23 cellular contexts compared by ENCODE assay signal in the genomic region with DNA sequence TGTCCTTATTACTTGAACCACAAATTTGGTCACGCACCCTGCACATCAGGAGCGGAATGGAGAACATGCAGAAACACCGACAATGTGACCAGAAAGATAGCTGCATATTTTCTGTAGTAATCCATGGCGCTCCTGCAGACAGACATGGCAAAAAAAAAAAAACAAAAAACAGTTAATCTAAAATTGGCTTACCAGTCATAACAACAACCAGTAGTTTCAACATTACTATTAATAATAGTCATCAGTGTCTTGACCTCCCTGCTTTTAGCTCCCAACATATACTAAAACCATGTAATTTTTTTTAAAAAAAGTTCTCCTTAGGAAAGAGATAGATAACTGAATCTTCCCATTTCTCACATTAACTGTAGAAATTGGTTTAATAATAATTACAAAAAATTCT. TPM values are rescaled to one million over a fixed set of nuclear protein-coding genes. Genes with fewer than 3 reads are reported as not detected.
DNase-seq lines count a peak whose midpoint lies in the region; ATAC-seq and TF ChIP-seq lines count a peak whose summit lies in the region.
"Had no signal": no experiment of that assay in that cellular context is flagged by ENCODE, and none has a peak within 500 bp of the region (broad histone marks: within the 10 kb centered on the region; RNA-seq: fewer than 3 reads in every experiment).

No MANE protein-coding gene starts in this region.

- no peaks in the 10 kb centered on the region for H3K27me3 ChIP-seq in CD8-positive, alpha-beta T cell (ENCODE audit: insufficient read depth, low read length)
- H3K27me3 ChIP-seq: Peyer's patch had no signal

- H3K4me3 ChIP-seq in CD8-positive, alpha-beta T cell (ENCODE audit: low read depth, low read length), result no peak overlapping the region
- H3K4me3 ChIP-seq in mucosa of descending colon, result no peak overlapping the region
- H3K4me3 ChIP-seq: A549, GM23248, Peyer's patch had no signal

- H3K36me3 Mint-ChIP-seq in CD8-positive, alpha-beta T cell, result no peaks in the 10 kb centered on the region

- DNase-seq in CD8-positive, alpha-beta T cell, result no peak
- DNase-seq in mucosa of descending colon (no peak), SKM-1 (lab: John Stamatoyannopoulos, UW; ENCODE audit: unreplicated experiment) (no peak)
- DNase-seq in activated naive CD4-positive, alpha-beta T cell treated with anti-CD3 and anti-CD28 coated beads, Interleukin-2, amount 50 U/mL, for 16 hours, result no peak
- DNase-seq: C1 segment of cervical spinal cord, GM23248, HCEC 1CT, NCI-H1048, NCI-H146, NCI-H2081, NCI-H82, Peyer's patch, Right ventricle myocardium superior, SK-N-SH, T-helper 1 cell, T1000 had no signal

- H3K4me1 Mint-ChIP-seq in CD8-positive, alpha-beta T cell (ENCODE audit: low read depth), result no peaks in the 10 kb centered on the region

- no peaks in the 10 kb centered on the region for H3K9me3 Mint-ChIP-seq in CD8-positive, alpha-beta T cell

- CTCF ChIA-PET in CD8-positive, alpha-beta T cell (lab: Charles Lee), result interaction anchor here (1.1 kb wide), 1 partner anchor 9 kb away, joined by 6 read pairs; no protein-coding TSS in a partner anchor

- peak; percentile 66 for ATAC-seq in GM18517 (IDR thresholded peaks at IDR 0.05; ENCODE audit: unreplicated experiment)
- ATAC-seq in GM21360 (IDR thresholded peaks at IDR 0.05; ENCODE audit: unreplicated experiment), result peak; percentile 74
- peak; percentile 82 for ATAC-seq in HG02885 (IDR thresholded peaks at IDR 0.05; ENCODE audit: poor library complexity, unreplicated experiment)
- ATAC-seq in HG03565 (IDR thresholded peaks at IDR 0.05; ENCODE audit: unreplicated experiment), result peak; percentile 71
- no peak for ATAC-seq in CD8-positive, alpha-beta T cell
- ATAC-seq in mucosa of descending colon, result no peak
- ATAC-seq: A549 had no signal

- H3K36me3 ChIP-seq in CD8-positive, alpha-beta T cell (ENCODE audit: insufficient read depth, low read length), result no peaks in the 10 kb centered on the region
- H3K36me3 ChIP-seq in mucosa of descending colon (ENCODE audit: low read depth), result no peaks in the 10 kb centered on the region
- H3K36me3 ChIP-seq: Peyer's patch had no signal

- no peak overlapping the region for H3K27ac Mint-ChIP-seq in CD8-positive, alpha-beta T cell

- no peak for TF ChIP-seq CTCF in CD8-positive, alpha-beta T cell (IDR thresholded peaks at IDR 0.05)
- TF ChIP-seq CTCF in mucosa of descending colon (IDR thresholded peaks at IDR 0.05), result no peak

- no peak overlapping the region for H3K27ac ChIP-seq in CD8-positive, alpha-beta T cell (ENCODE audit: low read depth, low read length)
- H3K27ac ChIP-seq: A549, GM23248, Peyer's patch had no signal

- intact Hi-C loops in CD8-positive, alpha-beta T cell (cut with DNase I, micrococcal nuclease), result no loop called here
- intact Hi-C loops in mucosa of descending colon (cut with DNase I, micrococcal nuclease), result no loop called here

- H3K4me3 Mint-ChIP-seq in CD8-positive, alpha-beta T cell, result no peak overlapping the region

- POLR2A ChIA-PET in CD8-positive, alpha-beta T cell (lab: Charles Lee), result no interaction called here

- H3K9me3 ChIP-seq in CD8-positive, alpha-beta T cell (ENCODE audit: low read length), result no peaks in the 10 kb centered on the region
- no peaks in the 10 kb centered on the region for H3K9me3 ChIP-seq in mucosa of descending colon
- H3K9me3 ChIP-seq: A549, Peyer's patch, SK-N-SH had no signal

- H3K27me3 Mint-ChIP-seq in CD8-positive, alpha-beta T cell (ENCODE audit: low read depth), result peaks cover 7% of the 10 kb centered on the region

- no peaks in the 10 kb centered on the region for H3K4me1 ChIP-seq in CD8-positive, alpha-beta T cell (ENCODE audit: insufficient read depth, low read length)
- no peaks in the 10 kb centered on the region for H3K4me1 ChIP-seq in mucosa of descending colon (ENCODE audit: low read depth)
- H3K4me1 ChIP-seq: A549, Peyer's patch had no signal

RNA-seq across cellular contexts. Expression of a gene that starts 6.8 kb away (rescaled TPM):
- total RNA-seq in CD8-positive, alpha-beta T cell, result not detected
- not detected for total RNA-seq in mucosa of descending colon
- total RNA-seq: HT-29, MCF 10A, Peyer's patch, Right ventricle myocardium superior had no signal

Comparison
In these comparisons a context has a peak if more than half of its experiments do, and no peak if none do; other contexts are left out.
1. ATAC-seq: peak in GM18517 (single experiment), GM21360 (single experiment), HG02885 (single experiment) and HG03565 (single experiment); none in CD8-positive, alpha-beta T cell (single experiment) and mucosa of descending colon (single experiment).